In genomic region chr6:145026267-145026679, GRCh38 we compare ENCODE assay signal across 1 cellular context.
TF ChIP-seq lines count a peak whose summit lies in the region.

No MANE protein-coding gene starts in this region.

TF ChIP-seq in HepG2, 621 proteins besides CTCF, POLR2A, EP300 and RAD21 (continued from another document and continues in another):
- peak; percentile 69; the same call in 1 of the 2 replicates for TF ChIP-seq SOX13 (IDR thresholded peaks at IDR 0.05)
- peak in 1 of 2 experiments; percentile 90; a peak in 2 of 4 replicates for TF ChIP-seq SOX13 (CRISPR knock-in tag; conservative IDR thresholded peaks at IDR 0.05 in 1 of 2, IDR thresholded peaks at IDR 0.05 in 1 of 2)
- TF ChIP-seq, protein P1, sequence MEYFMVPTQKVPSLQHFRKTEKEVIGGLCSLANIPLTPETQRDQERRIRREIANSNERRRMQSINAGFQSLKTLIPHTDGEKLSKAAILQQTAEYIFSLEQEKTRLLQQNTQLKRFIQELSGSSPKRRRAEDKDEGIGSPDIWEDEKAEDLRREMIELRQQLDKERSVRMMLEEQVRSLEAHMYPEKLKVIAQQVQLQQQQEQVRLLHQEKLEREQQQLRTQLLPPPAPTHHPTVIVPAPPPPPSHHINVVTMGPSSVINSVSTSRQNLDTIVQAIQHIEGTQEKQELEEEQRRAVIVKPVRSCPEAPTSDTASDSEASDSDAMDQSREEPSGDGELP (IDR thresholded peaks at IDR 0.05; ENCODE audit: borderline replicate concordance, low read depth), result peak; percentile 41; the same call in 1 of the 2 replicates
- TF ChIP-seq ZNF503 (CRISPR knock-in tag; IDR thresholded peaks at IDR 0.05), result peak; percentile 85; the same call in 1 of the 2 replicates
- TF ChIP-seq SP5 (CRISPR knock-in tag; IDR thresholded peaks at IDR 0.05; ENCODE audit: borderline replicate concordance, low read depth), result peak; percentile 28; the same call in 1 of the 2 replicates
- TF ChIP-seq ZNF558 (CRISPR knock-in tag; IDR thresholded peaks at IDR 0.05; ENCODE audit: borderline replicate concordance), result no peak
- TF ChIP-seq ARID5B (CRISPR knock-in tag; IDR thresholded peaks at IDR 0.05), result peak; percentile 99
- peak; percentile 94 for TF ChIP-seq LCORL (IDR thresholded peaks at IDR 0.05)
- peak; percentile 80 for TF ChIP-seq LCORL (CRISPR knock-in tag; IDR thresholded peaks at IDR 0.05)
- 0 out of 2 replicates have a peak, but pooled peaks have one; percentile 42 for TF ChIP-seq FOXK2 (IDR thresholded peaks at IDR 0.05)
- peak; percentile 77 for TF ChIP-seq HOXA3 (CRISPR knock-in tag; IDR thresholded peaks at IDR 0.05)
- peak; percentile 9; the same call in 1 of the 2 replicates for TF ChIP-seq FOXP1 (IDR thresholded peaks at IDR 0.05)
- peak; percentile 90 for TF ChIP-seq FOXP1 (CRISPR knock-in tag; IDR thresholded peaks at IDR 0.05)
- peak; percentile 76 for TF ChIP-seq POGK (CRISPR knock-in tag; conservative IDR thresholded peaks at IDR 0.05)
- TF ChIP-seq THYN1 (CRISPR knock-in tag; IDR thresholded peaks at IDR 0.05; ENCODE audit: borderline replicate concordance, low read depth), result no peak
- TF ChIP-seq, protein P2, sequence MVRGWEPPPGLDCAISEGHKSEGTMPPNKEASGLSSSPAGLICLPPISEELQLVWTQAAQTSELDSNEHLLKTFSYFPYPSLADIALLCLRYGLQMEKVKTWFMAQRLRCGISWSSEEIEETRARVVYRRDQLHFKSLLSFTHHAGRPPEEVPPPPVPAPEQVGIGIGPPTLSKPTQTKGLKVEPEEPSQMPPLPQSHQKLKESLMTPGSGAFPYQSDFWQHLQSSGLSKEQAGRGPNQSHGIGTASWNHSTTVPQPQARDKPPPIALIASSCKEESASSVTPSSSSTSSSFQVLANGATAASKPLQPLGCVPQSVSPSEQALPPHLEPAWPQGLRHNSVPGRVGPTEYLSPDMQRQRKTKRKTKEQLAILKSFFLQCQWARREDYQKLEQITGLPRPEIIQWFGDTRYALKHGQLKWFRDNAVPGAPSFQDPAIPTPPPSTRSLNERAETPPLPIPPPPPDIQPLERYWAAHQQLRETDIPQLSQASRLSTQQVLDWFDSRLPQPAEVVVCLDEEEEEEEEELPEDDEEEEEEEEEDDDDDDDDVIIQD (CRISPR knock-in tag; IDR thresholded peaks at IDR 0.05; ENCODE audit: low read depth), result peak; percentile 96
- peak; percentile 99 for TF ChIP-seq ZBTB37 (CRISPR knock-in tag; IDR thresholded peaks at IDR 0.05)
- peak; percentile 78 for TF ChIP-seq JARID2 (CRISPR knock-in tag; IDR thresholded peaks at IDR 0.05; ENCODE audit: insufficient replicate concordance)
- TF ChIP-seq ELF1 (CRISPR knock-in tag; IDR thresholded peaks at IDR 0.05), result peak; percentile 62
- 0 out of 2 replicates have a peak, but pooled peaks have one; percentile 48 for TF ChIP-seq SALL2 (CRISPR knock-in tag; IDR thresholded peaks at IDR 0.05)
- TF ChIP-seq HINFP (CRISPR knock-in tag; IDR thresholded peaks at IDR 0.05; ENCODE audit: low read depth), result no peak
- peak; percentile 88 for TF ChIP-seq ZNF335 (CRISPR knock-in tag; IDR thresholded peaks at IDR 0.05)
- 0 out of 4 replicates have a peak, but pooled peaks of 1 of the 2 experiments have one; percentile 58 for TF ChIP-seq ATF4 (CRISPR knock-in tag; IDR thresholded peaks at IDR 0.05)
- no peak for TF ChIP-seq ZNF20 (CRISPR knock-in tag; IDR thresholded peaks at IDR 0.05)
- TF ChIP-seq, protein P3, sequence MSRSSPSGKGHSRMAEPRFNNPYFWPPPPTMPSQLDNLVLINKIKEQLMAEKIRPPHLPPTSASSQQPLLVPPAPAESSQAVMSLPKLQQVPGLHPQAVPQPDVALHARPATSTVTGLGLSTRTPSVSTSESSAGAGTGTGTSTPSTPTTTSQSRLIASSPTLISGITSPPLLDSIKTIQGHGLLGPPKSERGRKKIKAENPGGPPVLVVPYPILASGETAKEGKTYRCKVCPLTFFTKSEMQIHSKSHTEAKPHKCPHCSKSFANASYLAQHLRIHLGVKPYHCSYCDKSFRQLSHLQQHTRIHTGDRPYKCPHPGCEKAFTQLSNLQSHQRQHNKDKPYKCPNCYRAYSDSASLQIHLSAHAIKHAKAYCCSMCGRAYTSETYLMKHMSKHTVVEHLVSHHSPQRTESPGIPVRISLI (CRISPR knock-in tag; IDR thresholded peaks at IDR 0.05; ENCODE audit: borderline replicate concordance), result peak; percentile 64; the same call in 1 of the 2 replicates
- peak; percentile 82; the same call in 1 of the 2 replicates for TF ChIP-seq TBX2 (CRISPR knock-in tag; IDR thresholded peaks at IDR 0.05; ENCODE audit: borderline replicate concordance)
- peak; percentile 71 for TF ChIP-seq ZBTB33 (CRISPR knock-in tag; IDR thresholded peaks at IDR 0.05)
- peak; percentile 87 for TF ChIP-seq TRIM24 (CRISPR knock-in tag; IDR thresholded peaks at IDR 0.05)
- peak; percentile 50; the same call in 1 of the 2 replicates for TF ChIP-seq RELA (CRISPR knock-in tag; IDR thresholded peaks at IDR 0.05)
- TF ChIP-seq ZNF605 (CRISPR knock-in tag; IDR thresholded peaks at IDR 0.05), result peak; percentile 21; the same call in 1 of the 2 replicates
- TF ChIP-seq, protein P4, sequence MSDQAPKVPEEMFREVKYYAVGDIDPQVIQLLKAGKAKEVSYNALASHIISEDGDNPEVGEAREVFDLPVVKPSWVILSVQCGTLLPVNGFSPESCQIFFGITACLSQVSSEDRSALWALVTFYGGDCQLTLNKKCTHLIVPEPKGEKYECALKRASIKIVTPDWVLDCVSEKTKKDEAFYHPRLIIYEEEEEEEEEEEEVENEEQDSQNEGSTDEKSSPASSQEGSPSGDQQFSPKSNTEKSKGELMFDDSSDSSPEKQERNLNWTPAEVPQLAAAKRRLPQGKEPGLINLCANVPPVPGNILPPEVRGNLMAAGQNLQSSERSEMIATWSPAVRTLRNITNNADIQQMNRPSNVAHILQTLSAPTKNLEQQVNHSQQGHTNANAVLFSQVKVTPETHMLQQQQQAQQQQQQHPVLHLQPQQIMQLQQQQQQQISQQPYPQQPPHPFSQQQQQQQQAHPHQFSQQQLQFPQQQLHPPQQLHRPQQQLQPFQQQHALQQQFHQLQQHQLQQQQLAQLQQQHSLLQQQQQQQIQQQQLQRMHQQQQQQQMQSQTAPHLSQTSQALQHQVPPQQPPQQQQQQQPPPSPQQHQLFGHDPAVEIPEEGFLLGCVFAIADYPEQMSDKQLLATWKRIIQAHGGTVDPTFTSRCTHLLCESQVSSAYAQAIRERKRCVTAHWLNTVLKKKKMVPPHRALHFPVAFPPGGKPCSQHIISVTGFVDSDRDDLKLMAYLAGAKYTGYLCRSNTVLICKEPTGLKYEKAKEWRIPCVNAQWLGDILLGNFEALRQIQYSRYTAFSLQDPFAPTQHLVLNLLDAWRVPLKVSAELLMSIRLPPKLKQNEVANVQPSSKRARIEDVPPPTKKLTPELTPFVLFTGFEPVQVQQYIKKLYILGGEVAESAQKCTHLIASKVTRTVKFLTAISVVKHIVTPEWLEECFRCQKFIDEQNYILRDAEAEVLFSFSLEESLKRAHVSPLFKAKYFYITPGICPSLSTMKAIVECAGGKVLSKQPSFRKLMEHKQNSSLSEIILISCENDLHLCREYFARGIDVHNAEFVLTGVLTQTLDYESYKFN (CRISPR knock-in tag; conservative IDR thresholded peaks at IDR 0.05), result peak; percentile 98
- TF ChIP-seq POGZ (CRISPR knock-in tag; IDR thresholded peaks at IDR 0.05), result peak; percentile 97
- TF ChIP-seq NPAS2 (CRISPR knock-in tag; IDR thresholded peaks at IDR 0.05; ENCODE audit: borderline replicate concordance), result no peak
- peak; percentile 61 for TF ChIP-seq GATAD1 (CRISPR knock-in tag; IDR thresholded peaks at IDR 0.05)
- peak; percentile 96 for TF ChIP-seq HNF4G (IDR thresholded peaks at IDR 0.05; ENCODE audit: borderline replicate concordance, low read depth, low read length)
- TF ChIP-seq HNF4G (CRISPR knock-in tag; IDR thresholded peaks at IDR 0.05; ENCODE audit: borderline replicate concordance, low read depth), result peak; percentile 97
- TF ChIP-seq ZNF547 (CRISPR knock-in tag; IDR thresholded peaks at IDR 0.05), result no peak
